8 cellular contexts compared by ENCODE assay signal in the genomic region with DNA sequence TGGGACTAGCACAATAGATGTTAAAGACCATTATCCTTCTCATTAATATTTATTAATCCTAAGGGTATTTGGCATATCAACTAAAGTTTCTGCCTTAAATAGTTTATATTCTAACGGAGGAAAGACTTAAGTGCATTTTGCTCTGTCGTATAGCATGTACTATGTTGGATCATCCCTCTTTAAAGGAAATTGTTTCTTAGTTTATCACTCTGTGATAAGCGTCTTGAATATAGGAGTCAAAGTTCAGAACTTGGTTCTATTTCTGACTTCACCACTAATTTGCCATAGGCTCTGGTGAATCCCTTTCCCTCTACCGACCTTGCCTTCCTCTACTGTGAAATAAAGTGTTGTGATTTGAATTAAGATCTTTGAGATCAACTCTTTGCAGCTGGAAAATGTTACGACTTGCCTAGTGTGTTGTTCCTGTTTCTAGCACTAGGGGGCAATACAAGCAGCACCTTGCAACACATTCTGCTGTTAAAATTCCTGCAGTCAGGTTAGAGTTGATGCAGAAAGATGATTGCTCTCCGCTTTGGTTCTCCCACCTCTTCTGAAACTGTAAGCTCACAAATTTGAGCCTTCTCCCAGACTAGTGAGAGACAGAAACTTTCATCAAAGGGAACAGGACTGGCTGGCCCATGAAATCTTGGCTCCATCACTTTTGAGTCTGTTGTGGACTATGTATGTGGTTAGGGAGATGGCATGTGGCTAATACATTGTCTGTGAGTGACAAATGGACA. TPM values are rescaled to one million over a fixed set of nuclear protein-coding genes. Genes with fewer than 3 reads are reported as not detected.
DNase-seq lines count a peak whose midpoint lies in the region; ATAC-seq, FAIRE-seq and TF ChIP-seq lines count a peak whose summit lies in the region.

No MANE protein-coding gene starts in this region.

- no peaks in the 10 kb centered on the region for H3K36me3 Mint-ChIP-seq in activated CD8-positive, alpha-beta T cell treated with anti-CD3 and anti-CD28 coated beads for 36 hours (ENCODE audit: low read depth)

- peak; percentile 69 for DNase-seq in AG10803 (ENCODE audit: low read depth)
- peak; percentile 44 for DNase-seq in GM12891 (ENCODE audit: insufficient read length, low spot score)
- peak; percentile 46 for DNase-seq in NCI-H2196 (lab: John Stamatoyannopoulos, UW; ENCODE audit: unreplicated experiment)
- DNase-seq in activated CD8-positive, alpha-beta T cell treated with anti-CD3 and anti-CD28 coated beads for 36 hours: peak; percentile 52
- peak; percentile 68 to 83 for DNase-seq in erythroblast (lab: John Stamatoyannopoulos, UW)
- peak; percentile 78 for DNase-seq in myocyte (ENCODE audit: low read depth)
- no peak for DNase-seq in thoracic aorta (ENCODE audit: low spot score)

- TF ChIP-seq POLR2A in GM12891 (IDR thresholded peaks at IDR 0.05; ENCODE audit: low read depth, low read length) (no peak), erythroblast (IDR thresholded peaks at IDR 0.05; ENCODE audit: low read length) (no peak)

- no peak overlapping the region for H3K27ac Mint-ChIP-seq in activated CD8-positive, alpha-beta T cell treated with anti-CD3 and anti-CD28 coated beads for 36 hours

- TF ChIP-seq CTCF in AG10803 (conservative IDR thresholded peaks at IDR 0.05; ENCODE audit: low read length) (peak; percentile 97), thoracic aorta (IDR thresholded peaks at IDR 0.05) (peak; percentile 95)
- peak; percentile 95 for TF ChIP-seq CTCF in activated CD8-positive, alpha-beta T cell treated with anti-CD3 and anti-CD28 coated beads for 36 hours (IDR thresholded peaks at IDR 0.05)

- peaks cover 4% of the 10 kb centered on the region for H3K27me3 Mint-ChIP-seq in activated CD8-positive, alpha-beta T cell treated with anti-CD3 and anti-CD28 coated beads for 36 hours

- H3K4me3 Mint-ChIP-seq in activated CD8-positive, alpha-beta T cell treated with anti-CD3 and anti-CD28 coated beads for 36 hours: no peak overlapping the region

- H3K4me3 ChIP-seq in AG10803 (ENCODE audit: low read length): no peak overlapping the region
- no peak overlapping the region for H3K4me3 ChIP-seq in thoracic aorta

- no peaks in the 10 kb centered on the region for H3K36me3 ChIP-seq in thoracic aorta

- intact Hi-C loops in activated CD8-positive, alpha-beta T cell treated with anti-CD3 and anti-CD28 coated beads for 36 hours (cut with micrococcal nuclease): loop anchor here (1.0 kb wide), 1 partner anchor 185 kb away; no protein-coding TSS in a partner anchor

- FAIRE-seq in GM12891 (lab: Jason Lieb, UNC): peak; percentile 90

- CTCF ChIA-PET in activated CD8-positive, alpha-beta T cell treated with anti-CD3 and anti-CD28 coated beads for 36 hours (lab: Charles Lee): interaction anchor here (0.5 to 3.8 kb wide), 34 partner anchors 9 to 397 kb away, joined by 3 to 109 read pairs (median 4); a partner anchor contains a TSS

- peak; percentile 62 for ATAC-seq in activated CD8-positive, alpha-beta T cell treated with anti-CD3 and anti-CD28 coated beads for 36 hours
- ATAC-seq in thoracic aorta (ENCODE audit: insufficient number of reproducible peaks, low FRiP score, low read depth): peak; percentile 67
- no peak for ATAC-seq in GM21447 (IDR thresholded peaks at IDR 0.05; ENCODE audit: unreplicated experiment)

- H3K4me1 Mint-ChIP-seq in activated CD8-positive, alpha-beta T cell treated with anti-CD3 and anti-CD28 coated beads for 36 hours (ENCODE audit: low read depth): no peaks in the 10 kb centered on the region

- H3K27ac ChIP-seq in thoracic aorta: no peak overlapping the region

- H3K27me3 ChIP-seq in thoracic aorta (replicated peaks; ENCODE audit: insufficient read depth): no peaks in the 10 kb centered on the region

- H3K9me3 ChIP-seq in thoracic aorta: no peaks in the 10 kb centered on the region

- H3K4me1 ChIP-seq in thoracic aorta (ENCODE audit: control insufficient read depth in 1 of 2, low read depth in 2 of 2): peaks cover 0 to 8% of the 10 kb centered on the region in 2 donors

- POLR2A ChIA-PET in activated CD8-positive, alpha-beta T cell treated with anti-CD3 and anti-CD28 coated beads for 36 hours (lab: Charles Lee): no interaction called here

- H3K9me3 Mint-ChIP-seq in activated CD8-positive, alpha-beta T cell treated with anti-CD3 and anti-CD28 coated beads for 36 hours: no peaks in the 10 kb centered on the region

TF ChIP-seq in GM12891, 5 proteins besides CTCF, POLR2A, EP300 and RAD21:
- TF ChIP-seq TAF1 (IDR thresholded peaks at IDR 0.05; ENCODE audit: low read depth, low read length) (no peak), POLR2AphosphoS5 (IDR thresholded peaks at IDR 0.05; ENCODE audit: low read depth, low read length) (no peak), SPI1 (IDR thresholded peaks at IDR 0.05; ENCODE audit: low read depth, low read length) (no peak), PAX5 (IDR thresholded peaks at IDR 0.05; ENCODE audit: insufficient read depth, low read length, severe bottlenecking) (no peak), POU2F2 (IDR thresholded peaks at IDR 0.05; ENCODE audit: low read depth, low read length) (no peak)

RNA-seq across cellular contexts. Expression of a gene that starts 27.8 kb away (rescaled TPM):
- 0.03 TPM for polyA plus RNA-seq in GM12891 (2012; ENCODE audit: low read depth, missing spikeins)
- total RNA-seq in activated CD8-positive, alpha-beta T cell treated with anti-CD3 and anti-CD28 coated beads for 36 hours: 1 to 10 TPM; 2.0 to 2.5 TPM
- total RNA-seq in myocyte (12.3 and 13.9 TPM in 2 replicates), thoracic aorta (10 to 100 TPM; 17.2 to 23.1 TPM)
- 3.8 TPM for polyA plus RNA-seq in myocyte (2012)

RNA-seq across cellular contexts. Expression of a gene that starts 55.2 kb away (rescaled TPM):
- 56.5 TPM for polyA plus RNA-seq in GM12891 (2012; ENCODE audit: low read depth, missing spikeins)
- total RNA-seq in activated CD8-positive, alpha-beta T cell treated with anti-CD3 and anti-CD28 coated beads for 36 hours: 100 to 1,000 TPM; 102 to 103 TPM
- 166 and 224 TPM in 2 replicates for total RNA-seq in myocyte
- 176 TPM for polyA plus RNA-seq in myocyte (2012)
- 100 to 1,000 TPM; 176 to 282 TPM for total RNA-seq in thoracic aorta
